ENCODE assay signal across 14 cellular contexts in genomic region chr12:57222286-57223190, GRCh38.
"Had no signal": no experiment of that assay in that cellular context is flagged by ENCODE, and none has a peak within 500 bp of the region (broad histone marks: within the 10 kb centered on the region; RNA-seq: fewer than 3 reads in every experiment).

No MANE protein-coding gene starts in this region.

- H3K27ac Mint-ChIP-seq: T-helper 1 cell treated with Interleukin-12 subunit alpha and Interleukin-12 subunit beta and Interleukin-4 antibody, amounts not matched to agents 30 μg/mL and 1 μg/mL, for 36 hours had no signal

- ATAC-seq: foreskin keratinocyte, left lung, pancreas had no signal

- H3K9me3 Mint-ChIP-seq: T-helper 1 cell treated with Interleukin-12 subunit alpha and Interleukin-12 subunit beta and Interleukin-4 antibody, amounts not matched to agents 30 μg/mL and 1 μg/mL, for 36 hours had no signal

- H3K27ac ChIP-seq: foreskin keratinocyte, left lung, pancreas, skin epidermis, tibial artery, vagina had no signal

- DNase-seq: activated CD4-positive, alpha-beta T cell treated with anti-CD3 and anti-CD28 coated beads, Interleukin-2, amount 50 U/mL, for 1 hour; activated CD4-positive, CD25-positive, alpha-beta regulatory T cell; activated naive CD4-positive, alpha-beta T cell treated with anti-CD3 and anti-CD28 coated beads, Interleukin-2, amount 50 U/mL, for 16 hours; activated T-cell treated with anti-CD3 and anti-CD28 coated beads, Interleukin-2, amount 50 U/mL, for 1 hour; anterior cingulate cortex; foreskin keratinocyte; head of caudate nucleus; left lung; stimulated activated CD4-positive, alpha-beta T cell treated with anti-CD3 and anti-CD28 coated beads, Interleukin-4, amount 100 ng/mL, for 4 hours; tibial artery had no signal

- H3K9me3 ChIP-seq: left lung, pancreas, tibial artery, vagina had no signal

- H3K36me3 ChIP-seq: left lung, pancreas, tibial artery, vagina had no signal

- H3K4me3 ChIP-seq: left lung, pancreas, skin epidermis, tibial artery, vagina had no signal

- H3K4me3 Mint-ChIP-seq: T-helper 1 cell treated with Interleukin-12 subunit alpha and Interleukin-12 subunit beta and Interleukin-4 antibody, amounts not matched to agents 30 μg/mL and 1 μg/mL, for 36 hours had no signal
